In the genomic region with DNA sequence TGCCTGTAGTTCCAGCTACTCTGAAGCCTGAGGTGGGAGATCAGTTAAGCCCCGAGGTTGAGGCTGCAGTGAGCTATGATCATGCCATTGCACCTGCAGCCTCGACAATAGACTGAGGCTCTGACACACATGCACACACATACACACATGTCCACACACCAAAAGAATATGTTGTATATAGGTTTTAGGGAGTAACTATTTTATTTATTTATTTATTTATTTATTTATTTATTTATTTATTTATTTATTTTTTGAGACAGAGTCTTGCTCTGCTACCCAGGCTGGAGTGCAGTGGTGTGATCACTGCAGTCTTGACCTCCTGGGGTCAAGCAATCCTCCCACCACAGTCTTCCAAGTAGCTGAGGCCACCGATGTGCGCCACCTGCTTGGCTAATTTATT, we compare ENCODE assay signal across 11 cellular contexts.
"Had no signal": no experiment of that assay in that cellular context is flagged by ENCODE, and none has a peak within 500 bp of the region (broad histone marks: within the 10 kb centered on the region; RNA-seq: fewer than 3 reads in every experiment).

No MANE protein-coding gene starts in this region.

- H3K4me3 Mint-ChIP-seq: GM23338, H9 had no signal

- H3K9me3 ChIP-seq: HAP-1 had no signal

- H3K36me3 ChIP-seq: HAP-1 had no signal

- ATAC-seq: GM23338, HCT116 had no signal

- H3K9me3 Mint-ChIP-seq: GM23338, H9, HFFc6 had no signal

- H3K4me3 ChIP-seq: GM23248, GM23338, HAP-1 had no signal

- FAIRE-seq: H1, H54 had no signal

- H3K4me2 ChIP-seq: GM23338 had no signal

- DNase-seq: GM23248, GOT3, H7, H9, HCEC 1CT, HFFc6 had no signal

- H3K27ac Mint-ChIP-seq: GM23338, H9, HFFc6 had no signal

- H3K27ac ChIP-seq: GM23248 had no signal
